In genomic region chr7:21565614-21566013, GRCh38 we compare ENCODE assay signal across 8 cellular contexts. TPM values are rescaled to one million over a fixed set of nuclear protein-coding genes. Genes with fewer than 3 reads are reported as not detected.
"Had no signal": no experiment of that assay in that cellular context is flagged by ENCODE, and none has a peak within 500 bp of the region (broad histone marks: within the 10 kb centered on the region; RNA-seq: fewer than 3 reads in every experiment).

No MANE protein-coding gene starts in this region.

- H3K27ac ChIP-seq: HL-60 had no signal

- H3K4me3 ChIP-seq: GM23338, K562 had no signal

- ATAC-seq: GM23338, K562 had no signal

- H3K9me3 Mint-ChIP-seq: GM23338, H9 had no signal

- FAIRE-seq: H1, H54, K562 had no signal

- H3K27ac Mint-ChIP-seq: GM23338, H9 had no signal

- H3K4me3 Mint-ChIP-seq: GM23338, H9 had no signal

- DNase-seq: H9, HCEC 1CT, IMR-90 had no signal

RNA-seq across cellular contexts. Expression of gene DNAH11, which starts 22.8 kb away (rescaled TPM):
- total RNA-seq: IMR-90 had no signal
- polyA plus RNA-seq: IMR-90 had no signal
